In the genomic region with DNA sequence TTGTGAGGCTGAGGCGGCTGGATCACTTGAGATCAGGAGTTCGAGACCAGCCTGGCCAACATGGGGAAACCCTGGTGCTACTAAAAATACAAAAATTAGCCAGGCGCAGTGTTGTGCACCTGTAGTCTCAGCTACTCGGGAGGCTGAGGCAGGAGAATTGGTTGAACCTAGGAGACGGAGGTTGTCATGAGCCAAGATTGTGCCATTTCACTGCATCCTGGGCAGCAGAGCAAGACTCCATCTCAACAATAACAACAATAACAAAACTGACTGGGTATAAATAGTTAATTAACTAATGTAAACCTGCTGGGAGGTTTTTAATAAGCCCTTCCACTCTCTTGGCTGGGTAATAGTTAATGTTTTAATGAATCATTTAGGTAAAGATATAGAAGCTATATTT, we compare ENCODE assay signal across 20 cellular contexts. TPM values are rescaled to one million over a fixed set of nuclear protein-coding genes. Genes with fewer than 3 reads are reported as not detected.
DNase-seq lines count a peak whose midpoint lies in the region; ATAC-seq and TF ChIP-seq lines count a peak whose summit lies in the region.
"Had no signal": no experiment of that assay in that cellular context is flagged by ENCODE, and none has a peak within 500 bp of the region (broad histone marks: within the 10 kb centered on the region; RNA-seq: fewer than 3 reads in every experiment).

No MANE protein-coding gene starts in this region.

- H3K9me3 ChIP-seq in SU-DHL-6 (ENCODE audit: insufficient read depth, low read length) (no peaks in the 10 kb centered on the region), mesenchymal stem cell (ENCODE audit: control insufficient read depth, low read length) (no peaks in the 10 kb centered on the region)
- H3K9me3 ChIP-seq: HAP-1 had no signal

- H2BK12ac ChIP-seq in mesenchymal stem cell (ENCODE audit: low read length in 2 of 2), result no peak overlapping the region

- H3K4me3 Mint-ChIP-seq in GM23338, result no peak overlapping the region
- no peak overlapping the region for H3K4me3 Mint-ChIP-seq in dendritic cell treated with granulocyte-macrophage colony-stimulating factor and Interleukin-4, amounts not matched to agents 40 ng/mL and 50 ng/mL, for 4 days
- H3K4me3 Mint-ChIP-seq: CD14-positive monocyte; CD8-positive, alpha-beta T cell had no signal

- H3K36me3 Mint-ChIP-seq in GM23338 (ENCODE audit: low read depth), result no peaks in the 10 kb centered on the region
- no peaks in the 10 kb centered on the region for H3K36me3 Mint-ChIP-seq in dendritic cell treated with granulocyte-macrophage colony-stimulating factor and Interleukin-4, amounts not matched to agents 40 ng/mL and 50 ng/mL, for 4 days (ENCODE audit: low read depth)
- H3K36me3 Mint-ChIP-seq: CD14-positive monocyte; CD8-positive, alpha-beta T cell had no signal

- no peak overlapping the region for H2BK5ac ChIP-seq in mesenchymal stem cell (ENCODE audit: low read depth, low read length, poor library complexity, severe bottlenecking)

- 100% methylated on average over 5 of the region's 5 CpGs for WGBS in mesenchymal stem cell

- H4K20me1 ChIP-seq in GM23338 (replicated peaks; ENCODE audit: insufficient read depth) (no peaks in the 10 kb centered on the region), SU-DHL-6 (ENCODE audit: low read depth, low read length) (no peaks in the 10 kb centered on the region)

- H2BK15ac ChIP-seq in mesenchymal stem cell (ENCODE audit: low read depth, poor library complexity, severe bottlenecking), result peak overlapping the region; percentile 48

- ATAC-seq in GM23338 (no peak), GM21723 (IDR thresholded peaks at IDR 0.05; ENCODE audit: unreplicated experiment) (no peak), GM21528 (IDR thresholded peaks at IDR 0.05; ENCODE audit: low FRiP score, unreplicated experiment) (no peak)
- ATAC-seq: CD8-positive, alpha-beta T cell had no signal

- H3K79me2 ChIP-seq in GM23338 (replicated peaks; ENCODE audit: insufficient read depth), result no peaks in the 10 kb centered on the region
- H3K79me2 ChIP-seq in SU-DHL-6 (ENCODE audit: insufficient read depth, low read length), result no peaks in the 10 kb centered on the region

- peak overlapping the region; percentile 14; the same call in 1 of the 2 replicates for H3K27ac Mint-ChIP-seq in GM23338
- peak overlapping the region; percentile 74 for H3K27ac Mint-ChIP-seq in dendritic cell treated with granulocyte-macrophage colony-stimulating factor and Interleukin-4, amounts not matched to agents 40 ng/mL and 50 ng/mL, for 4 days
- H3K27ac Mint-ChIP-seq: CD8-positive, alpha-beta T cell had no signal

- intact Hi-C loops in dendritic cell treated with granulocyte-macrophage colony-stimulating factor and Interleukin-4, amounts not matched to agents 40 ng/mL and 50 ng/mL, for 4 days (cut with micrococcal nuclease), result no loop called here

- H3K9me2 ChIP-seq in GM23338 (ENCODE audit: insufficient read depth) (no peaks in the 10 kb centered on the region), SU-DHL-6 (replicated peaks; ENCODE audit: insufficient read depth, low read length) (no peaks in the 10 kb centered on the region)

- H3K27ac ChIP-seq in GM23338 (ENCODE audit: low read depth) (no peak overlapping the region), SU-DHL-6 (ENCODE audit: low read depth, low read length) (no peak overlapping the region), mesenchymal stem cell (ENCODE audit: low read length, poor library complexity, severe bottlenecking) (no peak overlapping the region)
- H3K27ac ChIP-seq: 22Rv1, GM23248 had no signal

- H3K4ac ChIP-seq in mesenchymal stem cell (ENCODE audit: low read depth in 1 of 2, low read length in 2 of 2), result no peak overlapping the region

- no peak overlapping the region for H2AK5ac ChIP-seq in mesenchymal stem cell (ENCODE audit: low read length, severe bottlenecking)

- H3F3A ChIP-seq in GM23338 (replicated peaks; ENCODE audit: low read depth) (peaks cover 5% of the 10 kb centered on the region; the same call in 1 of the 2 replicates), SU-DHL-6 (ENCODE audit: insufficient read depth) (no peaks in the 10 kb centered on the region)

- H3K9ac ChIP-seq in SU-DHL-6 (ENCODE audit: low read length), result no peak overlapping the region
- no peak overlapping the region for H3K9ac ChIP-seq in mesenchymal stem cell (ENCODE audit: low read length)
- H3K9ac ChIP-seq: GM23248 had no signal

- no peak overlapping the region for H4K91ac ChIP-seq in mesenchymal stem cell (ENCODE audit: low read length)

- TF ChIP-seq CTCF in GM23338 (conservative IDR thresholded peaks at IDR 0.05; ENCODE audit: low read depth in 2 of 2) (no peak), SU-DHL-6 (IDR thresholded peaks at IDR 0.05; ENCODE audit: insufficient read depth, low read length, poor library complexity, severe bottlenecking) (no peak)

- H2AFZ ChIP-seq in GM23338 (no peak overlapping the region), SU-DHL-6 (ENCODE audit: low read depth, low read length, severe bottlenecking) (peak overlapping the region; percentile 42), mesenchymal stem cell (ENCODE audit: low read depth, low read length) (no peak overlapping the region)

- H3K4me2 ChIP-seq in GM23338 (no peak overlapping the region), SU-DHL-6 (ENCODE audit: low read depth, low read length, poor library complexity, severe bottlenecking) (no peak overlapping the region), mesenchymal stem cell (ENCODE audit: low read length, poor library complexity, severe bottlenecking) (no peak overlapping the region)

- H4K8ac ChIP-seq in mesenchymal stem cell (ENCODE audit: low read length), result no peak overlapping the region

- H3K18ac ChIP-seq in mesenchymal stem cell (ENCODE audit: low read depth in 1 of 2, low read length in 2 of 2), result no peak overlapping the region

- no peak overlapping the region for H3K4me3 ChIP-seq in GM23338
- H3K4me3 ChIP-seq in SU-DHL-6 (ENCODE audit: insufficient read depth, low read length, poor library complexity, severe bottlenecking), result no peak overlapping the region
- H3K4me3 ChIP-seq in mesenchymal stem cell (ENCODE audit: insufficient read depth in 1 of 2, low read depth in 1 of 2, low read length in 2 of 2), result no peak overlapping the region
- H3K4me3 ChIP-seq: GM23248, HAP-1, K562 had no signal

- peaks cover 25% of the 10 kb centered on the region for H3K4me1 Mint-ChIP-seq in GM23338
- H3K4me1 Mint-ChIP-seq in dendritic cell treated with granulocyte-macrophage colony-stimulating factor and Interleukin-4, amounts not matched to agents 40 ng/mL and 50 ng/mL, for 4 days (ENCODE audit: low read depth), result peaks cover 12% of the 10 kb centered on the region
- H3K4me1 Mint-ChIP-seq: CD14-positive monocyte had no signal

- H3K79me1 ChIP-seq in mesenchymal stem cell (replicated peaks; ENCODE audit: low read length, poor library complexity, severe bottlenecking), result no peaks in the 10 kb centered on the region

- no peaks in the 10 kb centered on the region for H3K36me3 ChIP-seq in GM23338 (ENCODE audit: insufficient read depth)
- no peaks in the 10 kb centered on the region for H3K36me3 ChIP-seq in SU-DHL-6 (ENCODE audit: low read length)
- no peaks in the 10 kb centered on the region for H3K36me3 ChIP-seq in mesenchymal stem cell (ENCODE audit: control insufficient read depth in 1 of 2, insufficient read depth in 2 of 2, low read depth in 1 of 2, low read length in 2 of 2)
- H3K36me3 ChIP-seq: HAP-1 had no signal

- H3K27me3 ChIP-seq in GM23338 (ENCODE audit: insufficient read depth) (no peaks in the 10 kb centered on the region), SU-DHL-6 (ENCODE audit: low read length) (no peaks in the 10 kb centered on the region), mesenchymal stem cell (ENCODE audit: control insufficient read depth in 1 of 2, insufficient read depth in 1 of 2, low read length in 2 of 2) (no peaks in the 10 kb centered on the region)

- H2BK120ac ChIP-seq in mesenchymal stem cell (ENCODE audit: low read depth, low read length), result no peak overlapping the region

- peaks cover 4% of the 10 kb centered on the region for H3K27me3 Mint-ChIP-seq in GM23338 (ENCODE audit: insufficient read depth, low read depth, poor library complexity)
- H3K27me3 Mint-ChIP-seq in dendritic cell treated with granulocyte-macrophage colony-stimulating factor and Interleukin-4, amounts not matched to agents 40 ng/mL and 50 ng/mL, for 4 days, result peaks cover 12% of the 10 kb centered on the region

- H3K4me1 ChIP-seq in GM23338 (ENCODE audit: insufficient read depth) (peaks cover 16% of the 10 kb centered on the region), mesenchymal stem cell (ENCODE audit: control insufficient read depth, insufficient read depth, low read depth, low read length) (no peaks in the 10 kb centered on the region)

- no peaks in the 10 kb centered on the region; the same call in 2 of the 3 replicates for H3K9me3 Mint-ChIP-seq in GM23338
- H3K9me3 Mint-ChIP-seq in dendritic cell treated with granulocyte-macrophage colony-stimulating factor and Interleukin-4, amounts not matched to agents 40 ng/mL and 50 ng/mL, for 4 days, result no peaks in the 10 kb centered on the region
- H3K9me3 Mint-ChIP-seq: CD14-positive monocyte; CD8-positive, alpha-beta T cell had no signal

- H3K14ac ChIP-seq in mesenchymal stem cell (ENCODE audit: low read length in 2 of 2), result no peak overlapping the region

- no peak overlapping the region for H3K23ac ChIP-seq in mesenchymal stem cell (ENCODE audit: low read length in 2 of 2)

- DNase-seq in GM23338 (ENCODE audit: low spot score) (no peak), mesenchymal stem cell (no peak), cortex of kidney (lab: John Stamatoyannopoulos, UW) (no peak)
- DNase-seq in effector CD4-positive, alpha-beta T cell, result no peak
- DNase-seq: CD8-positive, alpha-beta T cell; COR-L47; DMS153; DMS79 treated with DMSO at 0.1 percent for 48 hours; EL; GM23248 had no signal

RNA-seq across cellular contexts. Expression of gene SULT6B1, which starts 7.8 kb away (rescaled TPM):
- not detected in 2 replicates for total RNA-seq in GM23338 (2014; rRNA removed; shearing (Covaris generic))
- not detected in 2 replicates for polyA plus RNA-seq in GM23338 (2016; fragmentation: Nextera tagmentation; extraction: Ambion mirVana)
- not detected for polyA plus RNA-seq in mesenchymal stem cell (2013, experiment 1 of 2)
- not detected for polyA plus RNA-seq in mesenchymal stem cell (2013, experiment 2 of 2)
- total RNA-seq: A673; CD8-positive, alpha-beta T cell; GM23248; K562 had no signal
- polyA plus RNA-seq: BJ, CD14-positive monocyte, GM23248, K562 had no signal

RNA-seq across cellular contexts. Expression of gene CEBPZOS, which starts 15.7 kb away (rescaled TPM):
- 78.4 and 83.6 TPM in 2 replicates for total RNA-seq in GM23338 (2014; rRNA removed; shearing (Covaris generic))
- polyA plus RNA-seq in GM23338 (2016; fragmentation: Nextera tagmentation; extraction: Ambion mirVana), result 176 and 191 TPM in 2 replicates
- polyA plus RNA-seq in mesenchymal stem cell (2013, experiment 1 of 2), result 41.3 TPM
- polyA plus RNA-seq in mesenchymal stem cell (2013, experiment 2 of 2), result 42.9 TPM

RNA-seq across cellular contexts. Expression of gene EIF2AK2, which starts 23.9 kb away (rescaled TPM):
- total RNA-seq in GM23338 (2014; rRNA removed; shearing (Covaris generic)), result 35.5 and 37.6 TPM in 2 replicates
- 23.9 and 33.8 TPM in 2 replicates for polyA plus RNA-seq in GM23338 (2016; fragmentation: Nextera tagmentation; extraction: Ambion mirVana)
- polyA plus RNA-seq in mesenchymal stem cell (2013, experiment 1 of 2), result 38.2 TPM
- polyA plus RNA-seq in mesenchymal stem cell (2013, experiment 2 of 2), result 39.0 TPM

RNA-seq across cellular contexts. Expression of gene CEBPZ, which starts 50.8 kb away (rescaled TPM):
- 133 and 135 TPM in 2 replicates for total RNA-seq in GM23338 (2014; rRNA removed; shearing (Covaris generic))
- 173 and 185 TPM in 2 replicates for polyA plus RNA-seq in GM23338 (2016; fragmentation: Nextera tagmentation; extraction: Ambion mirVana)
- polyA plus RNA-seq in mesenchymal stem cell (2013, experiment 1 of 2), result 27.8 TPM
- polyA plus RNA-seq in mesenchymal stem cell (2013, experiment 2 of 2), result 28.1 TPM

RNA-seq across cellular contexts. Expression of gene NDUFAF7, which starts 50.8 kb away (rescaled TPM):
- total RNA-seq in GM23338 (2014; rRNA removed; shearing (Covaris generic)), result 47.4 and 52.8 TPM in 2 replicates
- 44.3 and 58.2 TPM in 2 replicates for polyA plus RNA-seq in GM23338 (2016; fragmentation: Nextera tagmentation; extraction: Ambion mirVana)
- 9.6 TPM for polyA plus RNA-seq in mesenchymal stem cell (2013, experiment 1 of 2)
- 9.9 TPM for polyA plus RNA-seq in mesenchymal stem cell (2013, experiment 2 of 2)
